13 cellular contexts compared by ENCODE assay signal in genomic region chr6:169167581-169168301, GRCh38.
DNase-seq lines count a peak whose midpoint lies in the region; ATAC-seq and TF ChIP-seq lines count a peak whose summit lies in the region.
"Had no signal": no experiment of that assay in that cellular context is flagged by ENCODE, and none has a peak within 500 bp of the region (broad histone marks: within the 10 kb centered on the region; RNA-seq: fewer than 3 reads in every experiment).

No MANE protein-coding gene starts in this region.

- no peak for TF ChIP-seq POLR2A in GM18505 (IDR thresholded peaks at IDR 0.05; ENCODE audit: borderline replicate concordance, extremely low read depth, insufficient read depth, insufficient read length)

- H2AFZ ChIP-seq in fibroblast of lung (ENCODE audit: low read length), result peak overlapping the region; percentile 19

- H3K9me3 Mint-ChIP-seq in nephron, result peaks cover 3% of the 10 kb centered on the region
- H3K9me3 Mint-ChIP-seq in stimulated activated effector memory CD8-positive, alpha-beta T cell treated with anti-CD3 and anti-CD28 coated beads, Interleukin-12 subunit alpha, Interleukin-12 subunit beta, amount 100 ng/mL, for 72 hours, result no peaks in the 10 kb centered on the region
- H3K9me3 Mint-ChIP-seq: CD4-positive, CD25-positive, alpha-beta regulatory T cell; memory B cell had no signal

- H3K36me3 ChIP-seq in fibroblast of lung (ENCODE audit: control insufficient read depth, insufficient read depth, low read length), result no peaks in the 10 kb centered on the region

- peak overlapping the region; percentile 99 for H3K27ac ChIP-seq in fibroblast of lung (ENCODE audit: insufficient read depth, low read length)
- H3K27ac ChIP-seq: HL-60 had no signal

- peak overlapping the region in 2 of 3 experiments; percentile 44 to 60 for H3K27ac Mint-ChIP-seq in nephron
- no peak overlapping the region for H3K27ac Mint-ChIP-seq in stimulated activated effector memory CD8-positive, alpha-beta T cell treated with anti-CD3 and anti-CD28 coated beads, Interleukin-12 subunit alpha, Interleukin-12 subunit beta, amount 100 ng/mL, for 72 hours
- H3K27ac Mint-ChIP-seq: CD4-positive, CD25-positive, alpha-beta regulatory T cell; memory B cell had no signal

- H3K9me3 ChIP-seq in fibroblast of lung (ENCODE audit: control insufficient read depth, insufficient read depth, low read depth, low read length), result no peaks in the 10 kb centered on the region

- peak; percentile 94 for DNase-seq in AG08396 (ENCODE audit: low spot score)
- DNase-seq in NCI-H226, result peak; percentile 99
- peak; percentile 95 to 100 for DNase-seq in fibroblast of lung (ENCODE audit: low read depth in 2 of 2)
- no peak for DNase-seq in DMS 273 treated with DMSO at 0.1 percent for 48 hours (lab: John Stamatoyannopoulos, UW)
- no peak for DNase-seq in stimulated activated effector memory CD8-positive, alpha-beta T cell treated with anti-CD3 and anti-CD28 coated beads, Interleukin-12 subunit alpha, Interleukin-12 subunit beta, amount 100 ng/mL, for 72 hours (ENCODE audit: low spot score in 2 of 2)
- no peak for DNase-seq in NCI-H146 treated with DMSO at 0.1 percent for 48 hours (lab: John Stamatoyannopoulos, UW; ENCODE audit: unreplicated experiment)
- DNase-seq: CD4-positive, CD25-positive, alpha-beta regulatory T cell; cerebellar nuclear complex; NCI-H1436 had no signal

- no peaks in the 10 kb centered on the region for H3K27me3 ChIP-seq in fibroblast of lung (ENCODE audit: control insufficient read depth, insufficient read depth, low read length)

- peak overlapping the region; percentile 64 for H3K9ac ChIP-seq in fibroblast of lung (ENCODE audit: insufficient read depth, low read length)

- no peaks in the 10 kb centered on the region for H3K36me3 Mint-ChIP-seq in nephron (ENCODE audit: low read depth)
- H3K36me3 Mint-ChIP-seq in stimulated activated effector memory CD8-positive, alpha-beta T cell treated with anti-CD3 and anti-CD28 coated beads, Interleukin-12 subunit alpha, Interleukin-12 subunit beta, amount 100 ng/mL, for 72 hours, result no peaks in the 10 kb centered on the region
- H3K36me3 Mint-ChIP-seq: CD4-positive, CD25-positive, alpha-beta regulatory T cell; memory B cell had no signal

- peaks cover 63% of the 10 kb centered on the region for H3K4me1 Mint-ChIP-seq in nephron
- peaks cover 4% of the 10 kb centered on the region for H3K4me1 Mint-ChIP-seq in stimulated activated effector memory CD8-positive, alpha-beta T cell treated with anti-CD3 and anti-CD28 coated beads, Interleukin-12 subunit alpha, Interleukin-12 subunit beta, amount 100 ng/mL, for 72 hours
- H3K4me1 Mint-ChIP-seq: CD4-positive, CD25-positive, alpha-beta regulatory T cell; memory B cell had no signal

- H4K20me1 ChIP-seq in fibroblast of lung (ENCODE audit: control insufficient read depth, extremely low read depth, insufficient read depth, low read length), result no peaks in the 10 kb centered on the region

- peaks cover 6% of the 10 kb centered on the region for H3K27me3 Mint-ChIP-seq in nephron (ENCODE audit: low read depth)
- H3K27me3 Mint-ChIP-seq: CD4-positive, CD25-positive, alpha-beta regulatory T cell had no signal

- H3K4me2 ChIP-seq in fibroblast of lung (ENCODE audit: extremely low read depth, insufficient read depth, low read length), result no peak overlapping the region

- no peak for ATAC-seq in stimulated activated effector memory CD8-positive, alpha-beta T cell treated with anti-CD3 and anti-CD28 coated beads, Interleukin-12 subunit alpha, Interleukin-12 subunit beta, amount 100 ng/mL, for 72 hours
- ATAC-seq in GM18505 (IDR thresholded peaks at IDR 0.05; ENCODE audit: unreplicated experiment), result no peak

- no peak for TF ChIP-seq CTCF in fibroblast of lung (conservative IDR thresholded peaks at IDR 0.05 in 1 of 2, IDR thresholded peaks at IDR 0.05 in 1 of 2; ENCODE audit: low read depth in 1 of 2, low read length in 2 of 2)
- TF ChIP-seq CTCF in nephron (IDR thresholded peaks at IDR 0.05; ENCODE audit: unreplicated experiment in 3 of 3), result no peak

- H3K79me2 ChIP-seq in fibroblast of lung (ENCODE audit: control insufficient read depth, insufficient read depth, low read length), result no peaks in the 10 kb centered on the region

- H3K4me1 ChIP-seq in fibroblast of lung (ENCODE audit: control insufficient read depth, extremely low read depth, insufficient read depth, low read length), result peaks cover 23% of the 10 kb centered on the region

- H3K4me3 ChIP-seq in fibroblast of lung (replicated peaks in 1 of 4; ENCODE audit: control extremely low read depth in 1 of 4, insufficient read depth in 1 of 4, low read depth in 3 of 4, low read length in 4 of 4), result no peak overlapping the region

- no peak overlapping the region for H3K4me3 Mint-ChIP-seq in nephron
- H3K4me3 Mint-ChIP-seq in stimulated activated effector memory CD8-positive, alpha-beta T cell treated with anti-CD3 and anti-CD28 coated beads, Interleukin-12 subunit alpha, Interleukin-12 subunit beta, amount 100 ng/mL, for 72 hours, result no peak overlapping the region
- H3K4me3 Mint-ChIP-seq: CD4-positive, CD25-positive, alpha-beta regulatory T cell; memory B cell had no signal

Comparison
In these comparisons a context has a peak if more than half of its experiments do, and no peak if none do; other contexts are left out.
1. DNase-seq: peak in AG08396 (single experiment), NCI-H226 (single experiment) and fibroblast of lung (2 of 2); none in DMS 273 treated with DMSO at 0.1 percent for 48 hours (single experiment), stimulated activated effector memory CD8-positive, alpha-beta T cell treated with anti-CD3 and anti-CD28 coated beads, Interleukin-12 subunit alpha, Interleukin-12 subunit beta, amount 100 ng/mL, for 72 hours (0 of 2) and NCI-H146 treated with DMSO at 0.1 percent for 48 hours (single experiment).